ENCODE assay signal across 8 cellular contexts in the genomic region with DNA sequence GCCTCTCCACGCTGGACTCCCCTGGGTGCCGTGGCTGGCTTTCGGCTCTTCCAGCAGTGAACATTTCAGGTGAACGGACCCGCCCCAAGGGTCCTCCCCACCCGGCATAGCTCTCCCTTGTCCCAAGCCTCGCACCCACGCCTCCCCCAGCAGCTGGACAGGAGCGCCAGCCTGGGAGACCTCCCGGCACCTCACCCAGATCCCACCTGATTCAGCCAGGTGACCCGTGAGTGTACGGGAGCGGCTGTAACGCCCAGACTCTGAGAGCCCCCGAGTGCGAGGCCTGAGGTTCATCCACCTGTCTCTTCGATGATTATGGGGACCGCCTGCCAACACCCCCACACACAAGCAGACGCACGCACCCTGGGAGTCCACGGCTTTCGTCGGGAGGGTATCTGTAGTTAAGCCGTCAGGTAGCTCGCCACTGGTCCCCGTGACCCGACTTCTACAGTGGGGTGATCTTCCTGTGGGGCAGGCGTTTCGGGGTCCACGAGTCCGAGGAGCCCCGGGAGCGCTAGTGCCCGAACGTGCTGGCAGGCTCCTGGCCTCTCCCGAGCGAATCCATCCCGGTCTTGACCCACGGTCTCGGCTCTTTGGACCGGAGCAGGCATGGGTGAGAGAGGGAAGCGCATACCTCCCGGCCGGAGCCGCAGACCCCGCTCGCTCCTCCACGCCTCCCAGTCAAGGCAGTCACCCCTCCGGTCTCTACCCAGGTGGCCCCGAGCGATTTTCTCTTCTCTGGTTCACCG.
DNase-seq lines count a peak whose midpoint lies in the region; ATAC-seq and TF ChIP-seq lines count a peak whose summit lies in the region.

No MANE protein-coding gene starts in this region.

- H3K36me3 Mint-ChIP-seq in T-helper 1 cell treated with Interleukin-12 subunit alpha and Interleukin-12 subunit beta and Interleukin-4 antibody, amounts not matched to agents 30 μg/mL and 1 μg/mL, for 36 hours (ENCODE audit: low read depth): peaks cover 11% of the 10 kb centered on the region
- H3K36me3 Mint-ChIP-seq in effector memory CD8-positive, alpha-beta T cell (ENCODE audit: insufficient read depth): peaks cover 70% of the 10 kb centered on the region

- peak overlapping the region; percentile 94 for H3K27ac Mint-ChIP-seq in T-helper 1 cell treated with Interleukin-12 subunit alpha and Interleukin-12 subunit beta and Interleukin-4 antibody, amounts not matched to agents 30 μg/mL and 1 μg/mL, for 36 hours
- peak overlapping the region; percentile 100 for H3K27ac Mint-ChIP-seq in effector memory CD8-positive, alpha-beta T cell

- peaks cover 13% of the 10 kb centered on the region for H3K27me3 Mint-ChIP-seq in T-helper 1 cell treated with Interleukin-12 subunit alpha and Interleukin-12 subunit beta and Interleukin-4 antibody, amounts not matched to agents 30 μg/mL and 1 μg/mL, for 36 hours (ENCODE audit: low read depth)
- H3K27me3 Mint-ChIP-seq in effector memory CD8-positive, alpha-beta T cell: peaks cover 0 to 15% of the 10 kb centered on the region in 2 donors

- H3K4me1 ChIP-seq in neutrophil (ENCODE audit: control insufficient read depth in 1 of 2, insufficient read depth in 1 of 2, low read depth in 1 of 2, low read length in 1 of 2): peaks cover 39 to 47% of the 10 kb centered on the region in 2 experiments

- DNase-seq in effector memory CD8-positive, alpha-beta T cell: peak in 1 of 3 experiments; percentile 47
- no peak for DNase-seq in GDM1 (lab: John Stamatoyannopoulos, UW)
- DNase-seq in NCI-H2029 (lab: John Stamatoyannopoulos, UW): no peak
- DNase-seq in hippocampal formation (lab: John Stamatoyannopoulos, UW): no peak

- no peaks in the 10 kb centered on the region for H3K9me3 Mint-ChIP-seq in T-helper 1 cell treated with Interleukin-12 subunit alpha and Interleukin-12 subunit beta and Interleukin-4 antibody, amounts not matched to agents 30 μg/mL and 1 μg/mL, for 36 hours
- peaks cover 7 to 11% of the 10 kb centered on the region in 2 donors for H3K9me3 Mint-ChIP-seq in effector memory CD8-positive, alpha-beta T cell

- peaks cover 31% of the 10 kb centered on the region for H3K4me1 Mint-ChIP-seq in T-helper 1 cell treated with Interleukin-12 subunit alpha and Interleukin-12 subunit beta and Interleukin-4 antibody, amounts not matched to agents 30 μg/mL and 1 μg/mL, for 36 hours (ENCODE audit: low read depth)
- H3K4me1 Mint-ChIP-seq in effector memory CD8-positive, alpha-beta T cell (ENCODE audit: low read depth in 2 of 2): peaks cover 33 to 39% of the 10 kb centered on the region in 2 donors

- TF ChIP-seq CTCF in neutrophil (IDR thresholded peaks at IDR 0.05): no peak

- no peak for ATAC-seq in effector memory CD8-positive, alpha-beta T cell (replicated peaks)
- ATAC-seq in GM18867 (IDR thresholded peaks at IDR 0.05; ENCODE audit: unreplicated experiment): no peak

- H3K36me3 ChIP-seq in neutrophil: no peaks in the 10 kb centered on the region

- peaks cover 61% of the 10 kb centered on the region for H3K27me3 ChIP-seq in neutrophil

- peak overlapping the region; percentile 94 for H3K4me3 ChIP-seq in GM08714 (ENCODE audit: low read length)
- H3K4me3 ChIP-seq in neutrophil (ENCODE audit: low read depth in 1 of 2, low read length in 1 of 2): peak overlapping the region; percentile 77 to 86

- H3K4me3 Mint-ChIP-seq in T-helper 1 cell treated with Interleukin-12 subunit alpha and Interleukin-12 subunit beta and Interleukin-4 antibody, amounts not matched to agents 30 μg/mL and 1 μg/mL, for 36 hours: peak overlapping the region; percentile 92
- H3K4me3 Mint-ChIP-seq in effector memory CD8-positive, alpha-beta T cell: peak overlapping the region; percentile 97 to 99

- no peaks in the 10 kb centered on the region for H3K9me3 ChIP-seq in neutrophil

- H3K27ac ChIP-seq in neutrophil: peak overlapping the region; percentile 84
